Comparison of ENCODE assay signal across 16 cellular contexts in genomic region chr11:95977534-95978174, GRCh38. TPM values are rescaled to one million over a fixed set of nuclear protein-coding genes. Genes with fewer than 3 reads are reported as not detected.
A peak's percentile ranks its signal among the peaks of the same experiment; 100 is the strongest.
DNase-seq lines count a peak whose midpoint lies in the region; ATAC-seq, FAIRE-seq and TF ChIP-seq lines count a peak whose summit lies in the region.
"Had no signal": no experiment of that assay in that cellular context is flagged by ENCODE, and none has a peak within 500 bp of the region (broad histone marks: within the 10 kb centered on the region; RNA-seq: fewer than 3 reads in every experiment).

No MANE protein-coding gene starts in this region.

- TF ChIP-seq CTCF in Caco-2 (IDR thresholded peaks at IDR 0.05; ENCODE audit: insufficient read depth in 1 of 2, low read depth in 1 of 2, low read length in 1 of 2, severe bottlenecking in 1 of 2, unreplicated experiment in 1 of 2) (no peak), K562 (IDR thresholded peaks at IDR 0.05 in 2 of 3, conservative IDR thresholded peaks at IDR 0.05 in 1 of 3; ENCODE audit: insufficient read depth in 2 of 3, low read depth in 1 of 3, low read length in 3 of 3) (no peak), kidney epithelial cell (IDR thresholded peaks at IDR 0.05; ENCODE audit: insufficient read depth, low read length, poor library complexity, severe bottlenecking) (no peak), CD14-positive monocyte (IDR thresholded peaks at IDR 0.05) (no peak)

- H3K4me1 ChIP-seq in Caco-2 (peaks cover 8% of the 10 kb centered on the region), K562 (replicated peaks in 1 of 2; ENCODE audit: control insufficient read depth in 2 of 2, insufficient read depth in 2 of 2, low read length in 2 of 2) (no peaks in the 10 kb centered on the region)
- H3K4me1 ChIP-seq: esophagus muscularis mucosa had no signal

- POLR2A ChIA-PET in Caco-2 (lab: Charles Lee) (no interaction called here), K562 (lab: Yijun Ruan, JAX) (interaction anchor here (1.1 kb wide), 1 partner anchor 8 kb away, joined by 3 read pairs; no protein-coding TSS in a partner anchor)

- no peak for TF ChIP-seq RAD21 in K562 (CRISPR knock-in tag; conservative IDR thresholded peaks at IDR 0.05 in 1 of 2, IDR thresholded peaks at IDR 0.05 in 1 of 2)

- no peak for ATAC-seq in K562
- ATAC-seq in GM18505 (IDR thresholded peaks at IDR 0.05; ENCODE audit: unreplicated experiment) = no peak
- ATAC-seq in activated naive CD4-positive, alpha-beta T cell treated with anti-CD3 and anti-CD28 coated beads, Interleukin-2, amount 50 U/mL, for 72 hours = no peak

- no peak overlapping the region for H3K27ac Mint-ChIP-seq in Caco-2 (ENCODE audit: unreplicated experiment)
- H3K27ac Mint-ChIP-seq in CD14-positive monocyte = no peak overlapping the region
- no peak overlapping the region for H3K27ac Mint-ChIP-seq in activated naive CD4-positive, alpha-beta T cell treated with anti-CD3 and anti-CD28 coated beads, Interleukin-2, amount 50 U/mL, for 72 hours
- H3K27ac Mint-ChIP-seq: activated naive CD4-positive, alpha-beta T cell treated with anti-CD3 and anti-CD28 coated beads for 36 hours had no signal

- no peak overlapping the region for H3K4me3 Mint-ChIP-seq in Caco-2 (ENCODE audit: unreplicated experiment)
- H3K4me3 Mint-ChIP-seq in CD14-positive monocyte = no peak overlapping the region
- H3K4me3 Mint-ChIP-seq: activated naive CD4-positive, alpha-beta T cell treated with anti-CD3 and anti-CD28 coated beads for 36 hours; central memory CD8-positive, alpha-beta T cell had no signal

- H3K4me3 ChIP-seq in Caco-2 (ENCODE audit: low read depth, low read length) (no peak overlapping the region), K562 (no peak overlapping the region), kidney epithelial cell (ENCODE audit: low read depth, low read length) (no peak overlapping the region)
- H3K4me3 ChIP-seq: esophagus muscularis mucosa had no signal

- TF ChIP-seq POLR2A in K562 (conservative IDR thresholded peaks at IDR 0.05) = no peak
- TF ChIP-seq POLR2A in GM18505 (IDR thresholded peaks at IDR 0.05; ENCODE audit: borderline replicate concordance, extremely low read depth, insufficient read depth, insufficient read length) = no peak

- no peak overlapping the region for H3K27ac ChIP-seq in K562 (ENCODE audit: extremely low read depth, low read depth, low read length)
- H3K27ac ChIP-seq: esophagus muscularis mucosa had no signal

- H4K20me1 ChIP-seq in K562 (replicated peaks; ENCODE audit: control insufficient read depth, insufficient read depth, low read length) = no peaks in the 10 kb centered on the region

- TF ChIP-seq EP300 in K562 (IDR thresholded peaks at IDR 0.05; ENCODE audit: low read length) = no peak

- H3K9me3 ChIP-seq in Caco-2 (no peaks in the 10 kb centered on the region), K562 (replicated peaks; ENCODE audit: control insufficient read depth, insufficient read depth, low read depth, low read length) (no peaks in the 10 kb centered on the region)
- H3K9me3 ChIP-seq: esophagus muscularis mucosa had no signal

- H3K27me3 ChIP-seq in Caco-2 (replicated peaks; ENCODE audit: control insufficient read depth, insufficient read depth, low read length) (no peaks in the 10 kb centered on the region), K562 (ENCODE audit: control insufficient read depth in 2 of 2, insufficient read depth in 2 of 2, low read length in 2 of 2) (no peaks in the 10 kb centered on the region), kidney epithelial cell (ENCODE audit: control insufficient read depth, insufficient read depth, low read length) (no peaks in the 10 kb centered on the region)
- H3K27me3 ChIP-seq: esophagus muscularis mucosa had no signal

- intact Hi-C loops in Caco-2 (cut with micrococcal nuclease; ENCODE audit: unreplicated experiment) (no loop called here), K562 (cut with micrococcal nuclease) (no loop called here), CD14-positive monocyte (cut with micrococcal nuclease) (no loop called here)

- H3K4me1 Mint-ChIP-seq in Caco-2 (ENCODE audit: low read depth, unreplicated experiment) = peaks cover 7% of the 10 kb centered on the region
- no peaks in the 10 kb centered on the region for H3K4me1 Mint-ChIP-seq in CD14-positive monocyte
- H3K4me1 Mint-ChIP-seq: central memory CD8-positive, alpha-beta T cell had no signal

- H2AFZ ChIP-seq in K562 (ENCODE audit: low read depth, low read length) = no peak overlapping the region

- in situ Hi-C loops in K562 (cut with MboI) = no loop called here
- in situ Hi-C loops in ACHN (cut with HindIII; ENCODE audit: low pct_ligation_motif_present, low pct_unique_long_range_greater_than_20kb, low sequenced_read_pairs) = no loop called here

- H3K36me3 Mint-ChIP-seq in Caco-2 (ENCODE audit: insufficient read depth, unreplicated experiment) (peaks cover 10% of the 10 kb centered on the region), CD14-positive monocyte (peaks cover 26 to 27% of the 10 kb centered on the region in 2 donors)
- peaks cover 28 to 47% of the 10 kb centered on the region in 2 donors for H3K36me3 Mint-ChIP-seq in activated naive CD4-positive, alpha-beta T cell treated with anti-CD3 and anti-CD28 coated beads, Interleukin-2, amount 50 U/mL, for 72 hours

- CTCF ChIA-PET in Caco-2 (lab: Charles Lee) = no interaction called here
- CTCF ChIA-PET in K562 (lab: Yijun Ruan, JAX; ENCODE audit: low intra/inter-chr PET ratio) = no interaction called here

- H3K9me3 Mint-ChIP-seq in Caco-2 (ENCODE audit: unreplicated experiment) = no peaks in the 10 kb centered on the region
- H3K9me3 Mint-ChIP-seq in CD14-positive monocyte = peaks cover 0 to 3% (median 0%) of the 10 kb centered on the region in 7 donors
- no peaks in the 10 kb centered on the region for H3K9me3 Mint-ChIP-seq in activated naive CD4-positive, alpha-beta T cell treated with anti-CD3 and anti-CD28 coated beads, Interleukin-2, amount 50 U/mL, for 72 hours
- H3K9me3 Mint-ChIP-seq: activated naive CD4-positive, alpha-beta T cell treated with anti-CD3 and anti-CD28 coated beads for 36 hours; central memory CD8-positive, alpha-beta T cell had no signal

- TSS peak; percentile 24 for BruUV-seq in Caco-2 (replicated peaks; lab: Mats Ljungman, UMichigan)
- BruUV-seq in K562 (replicated peaks; lab: Mats Ljungman, UMichigan) = no TSS peak

- no peak overlapping the region for H3K4me2 ChIP-seq in K562 (ENCODE audit: insufficient read depth, low read length)

- H3K9ac ChIP-seq in K562 (ENCODE audit: insufficient read depth in 1 of 2, low read depth in 2 of 2, low read length in 2 of 2) = no peak overlapping the region

- 32% methylated on average over 6 of the region's 6 CpGs for WGBS in K562 (ENCODE audit: insufficient coverage, low coverage, missing lambda C conversion rate)

- no peak for FAIRE-seq in K562 (lab: Jason Lieb, UNC)

- no peaks in the 10 kb centered on the region for H3K9me1 ChIP-seq in K562 (ENCODE audit: control insufficient read depth, insufficient read depth, low read length)

- H3K36me3 ChIP-seq in Caco-2 (ENCODE audit: control insufficient read depth, insufficient read depth, low read length) (no peaks in the 10 kb centered on the region), K562 (ENCODE audit: control insufficient read depth, insufficient read depth, low read length) (peaks cover 6% of the 10 kb centered on the region; the same call in 2 of the 3 replicates), kidney epithelial cell (ENCODE audit: control insufficient read depth, insufficient read depth, low read length) (peaks cover 2% of the 10 kb centered on the region)

- H3K79me2 ChIP-seq in K562 (ENCODE audit: control insufficient read depth, insufficient read depth, low read length) = no peaks in the 10 kb centered on the region

- DNase-seq in Caco-2 (no peak), HT1080 (ENCODE audit: low read depth) (peak; percentile 84), K562 (ENCODE audit: extremely low read depth in 1 of 4, low spot score in 3 of 4) (no peak), kidney epithelial cell (ENCODE audit: low read depth) (peak; percentile 28), CD14-positive monocyte (ENCODE audit: low spot score) (no peak), ACHN (no peak)
- no peak for DNase-seq in activated naive CD4-positive, alpha-beta T cell treated with anti-CD3 and anti-CD28 coated beads, Interleukin-2, amount 50 U/mL, for 72 hours (ENCODE audit: low spot score in 2 of 2)
- DNase-seq: activated CD4-positive, CD25-positive, alpha-beta regulatory T cell; activated CD8-positive, alpha-beta memory T cell treated with anti-CD3 and anti-CD28 coated beads, Interleukin-2, amount 50 U/mL, for 4 hours; activated naive CD4-positive, alpha-beta T cell treated with anti-CD3 and anti-CD28 coated beads for 36 hours; DMS 273 treated with DMSO at 0.1 percent for 48 hours; NCI-H1092; NCI-H2171 treated with DMSO at 0.1 percent for 48 hours had no signal

- H3K27me3 Mint-ChIP-seq in Caco-2 (ENCODE audit: insufficient read depth, unreplicated experiment) = no peaks in the 10 kb centered on the region
- H3K27me3 Mint-ChIP-seq in CD14-positive monocyte (ENCODE audit: low read depth in 3 of 3) = peaks cover 0 to 3% (median 0%) of the 10 kb centered on the region in 3 donors
- H3K27me3 Mint-ChIP-seq: central memory CD8-positive, alpha-beta T cell had no signal

RNA-seq across cellular contexts. Expression of gene MTMR2, which starts 53.7 kb away (rescaled TPM):
- total RNA-seq in Caco-2 (2022) (75.2 and 76.4 TPM in 2 replicates), K562 (2014; rRNA removed) (15.6 and 17.8 TPM in 2 replicates), K562 (2014; rRNA removed; fragmentation: Illumina TruSeq; extraction: Trizol) (29.5 and 34.6 TPM in 2 replicates), K562 (2015; rRNA removed; fragmentation: Illumina TruSeq; extraction: Trizol) (23.5 and 25.2 TPM in 2 replicates), K562 (2021) (35.8 and 38.2 TPM in 2 replicates), kidney epithelial cell (33.9 and 46.3 TPM in 2 replicates)
- 20.3 and 29.5 TPM in 2 replicates for total RNA-seq in HT1080 (2014; rRNA removed; shearing (Covaris generic))
- polyA plus RNA-seq in HT1080 (2015; cell fraction: cytosol; rRNA removed) = 32.9 and 45.0 TPM in 2 replicates
- polyA plus RNA-seq in HT1080 (2015; cell fraction: nucleus; rRNA removed) = 23.2 and 24.0 TPM in 2 replicates
- total RNA-seq in K562 (2011; cell fraction: chromatin; rRNA removed; ENCODE audit: low replicate concordance) = 6.2 and 16.6 TPM in 2 replicates
- total RNA-seq in K562 (2011; cell fraction: nucleolus; rRNA removed) = 3.5 and 5.5 TPM in 2 replicates
- total RNA-seq in K562 (2011; cell fraction: nucleoplasm; rRNA removed) = 7.8 and 11.7 TPM in 2 replicates
- polyA plus RNA-seq in K562 (2011; rRNA removed) (22.7 and 28.7 TPM in 2 replicates), K562 (2014; fragmentation: Illumina TruSeq; extraction: Trizol) (29.6 and 34.6 TPM in 2 replicates), K562 (2014; fragmentation: Nextera tagmentation; extraction: Ambion mirVana) (10 to 100 TPM; 12.6 to 15.8 TPM), K562 (2014; rRNA removed) (17.0 and 20.8 TPM in 2 replicates), CD14-positive monocyte (1 to 10 TPM; 2.6 to 5.1 TPM)
- 12.0 and 16.2 TPM in 2 replicates for polyA plus RNA-seq in K562 (2011; cell fraction: cytosol; rRNA removed)
- polyA plus RNA-seq in K562 (2011; cell fraction: nucleus; rRNA removed) = 10.3 and 14.8 TPM in 2 replicates
- 21.4 and 22.4 TPM in 2 replicates for polyA plus RNA-seq in K562 (2012)
- polyA minus RNA-seq in K562 (2011; rRNA and poly(A)+ RNA removed) = 63.2 and 69.1 TPM in 2 replicates
- 30.4 and 34.0 TPM in 2 replicates for polyA minus RNA-seq in K562 (2011; cell fraction: cytosol; rRNA and poly(A)+ RNA removed)
- 13.9 and 21.8 TPM in 2 replicates for polyA minus RNA-seq in K562 (2011; cell fraction: nucleus; rRNA and poly(A)+ RNA removed)
- 10 to 100 TPM; 20.3 to 32.1 TPM for total RNA-seq in activated naive CD4-positive, alpha-beta T cell treated with anti-CD3 and anti-CD28 coated beads, Interleukin-2, amount 50 U/mL, for 72 hours

Comparison
In these comparisons a context has a peak if more than half of its experiments do, and no peak if none do; other contexts are left out.
1. DNase-seq: peak in HT1080 (single experiment) and kidney epithelial cell (single experiment); none in Caco-2 (0 of 2), K562 (0 of 4), CD14-positive monocyte (single experiment), ACHN (single experiment) and activated naive CD4-positive, alpha-beta T cell treated with anti-CD3 and anti-CD28 coated beads, Interleukin-2, amount 50 U/mL, for 72 hours (0 of 2).